8 cellular contexts compared by ENCODE assay signal in the genomic region with DNA sequence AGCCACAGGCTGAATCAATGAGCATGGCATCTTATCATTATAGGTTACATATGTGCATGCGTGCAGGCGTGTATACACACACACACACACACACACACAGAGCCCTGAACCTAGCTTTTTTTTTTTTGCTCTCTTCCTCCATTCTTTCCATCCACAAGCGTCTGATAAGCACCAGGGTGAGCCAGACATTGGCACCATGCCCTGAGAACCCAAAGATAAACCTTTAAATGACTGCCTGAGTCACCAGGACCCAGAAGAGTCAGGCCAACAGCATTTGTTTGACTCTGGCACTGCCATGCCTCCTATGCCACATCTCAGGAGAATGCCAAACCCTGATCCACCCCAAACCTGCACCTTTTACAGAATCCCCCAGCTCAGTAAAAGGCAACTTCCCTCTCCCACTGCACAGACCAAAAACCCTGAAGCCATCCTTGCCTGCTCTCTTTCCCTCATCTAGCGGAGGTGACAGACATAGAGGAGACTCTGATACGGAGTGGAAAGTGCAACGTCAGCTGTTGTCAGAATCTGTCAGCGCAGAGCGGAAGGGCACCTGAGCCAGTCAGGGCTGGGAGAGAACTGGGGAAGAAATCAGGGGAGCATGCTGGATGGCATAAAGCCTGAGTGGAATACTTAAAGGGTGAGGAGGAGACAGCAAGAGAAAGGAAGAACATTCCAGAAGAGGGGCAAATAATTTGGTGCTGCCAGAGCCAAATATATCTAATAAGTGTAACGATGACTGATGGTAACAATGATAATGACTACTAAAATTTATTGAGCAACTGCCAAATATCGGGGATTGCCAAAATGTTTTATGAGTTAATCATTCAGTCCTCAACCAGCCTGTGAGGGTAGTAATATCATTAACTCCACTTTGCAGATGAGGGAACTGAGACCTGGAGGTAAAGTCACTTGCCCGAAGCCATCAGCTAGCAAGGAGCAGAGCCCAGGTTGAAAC. TPM values are rescaled to one million over a fixed set of nuclear protein-coding genes. Genes with fewer than 3 reads are reported as not detected.
DNase-seq lines count a peak whose midpoint lies in the region; ATAC-seq and TF ChIP-seq lines count a peak whose summit lies in the region.

No MANE protein-coding gene starts in this region.

- DNase-seq in AG08396 (ENCODE audit: low spot score) = peak; percentile 84
- DNase-seq in M059J (ENCODE audit: low read depth) = peak; percentile 99
- DNase-seq in activated CD8-positive, alpha-beta memory T cell treated with anti-CD3 and anti-CD28 coated beads, Interleukin-2, amount 50 U/mL, for 1 hour (ENCODE audit: extremely low read depth) = peak; percentile 28
- peak; percentile 94 for DNase-seq in fibroblast of villous mesenchyme (ENCODE audit: low read depth)
- peak; percentile 25 for DNase-seq in smooth muscle cell (lab: John Stamatoyannopoulos, UW; ENCODE audit: unreplicated experiment)
- DNase-seq in NCI-H446 treated with DMSO at 0.1 percent for 48 hours (lab: John Stamatoyannopoulos, UW) = no peak
- no peak for DNase-seq in cerebellum (ENCODE audit: low spot score)

- no peaks in the 10 kb centered on the region for H3F3A ChIP-seq in smooth muscle cell (ENCODE audit: low read depth)

- H3K4me2 ChIP-seq in smooth muscle cell = peak overlapping the region; percentile 18

- H3K4me1 ChIP-seq in smooth muscle cell (ENCODE audit: low read depth) = peaks cover 4% of the 10 kb centered on the region

- peaks cover 11% of the 10 kb centered on the region for H3K27me3 ChIP-seq in smooth muscle cell (ENCODE audit: low read depth)

- 75% methylated on average over 11 of the region's 11 CpGs for WGBS in smooth muscle cell (ENCODE audit: low lambda C conversion rate)

- H3K4me3 ChIP-seq in fibroblast of villous mesenchyme (ENCODE audit: low read depth, low read length) (no peak overlapping the region), smooth muscle cell (no peak overlapping the region)

- TF ChIP-seq CTCF in fibroblast of villous mesenchyme (IDR thresholded peaks at IDR 0.05; ENCODE audit: insufficient read depth, low read depth, low read length) (no peak), smooth muscle cell (IDR thresholded peaks at IDR 0.05; ENCODE audit: borderline replicate concordance, insufficient read depth, poor library complexity, severe bottlenecking) (no peak)

- H3K9me3 ChIP-seq in smooth muscle cell (replicated peaks; ENCODE audit: low read depth) = no peaks in the 10 kb centered on the region

- no peaks in the 10 kb centered on the region for H3K36me3 ChIP-seq in smooth muscle cell (ENCODE audit: low read depth)

- H3K9ac ChIP-seq in smooth muscle cell (ENCODE audit: low read depth) = no peak overlapping the region

- H4K20me1 ChIP-seq in smooth muscle cell (ENCODE audit: low read depth) = no peaks in the 10 kb centered on the region

- no peak for ATAC-seq in HG03354 (IDR thresholded peaks at IDR 0.05; ENCODE audit: poor library complexity, severe bottlenecking, unreplicated experiment)

- H2AFZ ChIP-seq in smooth muscle cell (ENCODE audit: low read depth) = no peak overlapping the region

- H3K27ac ChIP-seq in smooth muscle cell (ENCODE audit: low read depth) = no peak overlapping the region

- no peaks in the 10 kb centered on the region for H3K79me2 ChIP-seq in smooth muscle cell (ENCODE audit: low read depth)

RNA-seq across cellular contexts. Expression of a gene that starts 3.2 kb away (rescaled TPM):
- 76.6 and 137 TPM in 2 replicates for total RNA-seq in M059J (2014; rRNA removed; shearing (Covaris generic))
- total RNA-seq in fibroblast of villous mesenchyme (25.4 and 27.2 TPM in 2 replicates), smooth muscle cell (2.3 and 2.4 TPM in 2 replicates), cerebellum (8.1 TPM)
- polyA plus RNA-seq in smooth muscle cell = 1.4 and 1.6 TPM in 2 replicates

Comparison
In these comparisons a context has a peak if more than half of its experiments do, and no peak if none do; other contexts are left out.
1. DNase-seq: peak in AG08396 (single experiment), M059J (single experiment), activated CD8-positive, alpha-beta memory T cell treated with anti-CD3 and anti-CD28 coated beads, Interleukin-2, amount 50 U/mL, for 1 hour (single experiment), fibroblast of villous mesenchyme (single experiment) and smooth muscle cell (single experiment); none in NCI-H446 treated with DMSO at 0.1 percent for 48 hours (single experiment) and cerebellum (single experiment).